In the genomic region with DNA sequence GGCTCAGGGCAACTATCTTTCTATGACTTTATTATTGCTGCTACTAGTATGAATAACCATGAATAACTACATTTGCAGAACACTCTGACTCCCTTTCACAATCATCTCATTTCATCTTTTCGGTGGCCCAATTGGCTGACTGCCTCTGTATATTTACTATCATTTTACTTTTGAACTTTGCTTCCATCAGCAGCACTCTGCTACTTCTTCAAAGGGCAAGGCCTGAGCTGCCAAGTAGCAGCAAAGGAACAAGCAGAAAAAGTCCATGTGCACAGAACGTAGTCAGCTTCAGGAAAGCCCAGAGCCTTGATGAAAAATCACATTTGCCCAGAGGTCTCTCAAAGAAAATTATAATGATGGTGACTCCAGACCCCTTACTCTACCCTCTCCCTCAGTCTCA, we compare ENCODE assay signal across 25 cellular contexts.
"Had no signal": no experiment of that assay in that cellular context is flagged by ENCODE, and none has a peak within 500 bp of the region (broad histone marks: within the 10 kb centered on the region; RNA-seq: fewer than 3 reads in every experiment).

No MANE protein-coding gene starts in this region.

- H3K4me3 ChIP-seq: dorsolateral prefrontal cortex, left ventricle myocardium inferior, lung, ovary, psoas muscle, skin epidermis, spleen, thoracic aorta, tibial nerve, upper lobe of left lung had no signal

- H3K27me3 ChIP-seq: dorsolateral prefrontal cortex, ovary, spleen, tibial nerve, upper lobe of left lung had no signal

- DNase-seq: cortex of kidney; dorsolateral prefrontal cortex; effector CD4-positive, alpha-beta T cell; foreskin melanocyte; hypothalamus; immature natural killer cell; left cardiac atrium; left ventricle myocardium inferior; natural killer cell; occipital lobe; ovary; posterior cingulate gyrus; psoas muscle; right cardiac atrium; spleen; stimulated activated CD4-positive, alpha-beta T cell treated with anti-CD3 and anti-CD28 coated beads, Interleukin-4, amount 100 ng/mL, for 4 hours; stimulated activated naive CD8-positive, alpha-beta T cell treated with anti-CD3 and anti-CD28 coated beads, Interleukin-15, Interleukin-2, amounts not matched to agents 100 U/mL and 50 U/mL, for 24 hours; upper lobe of left lung had no signal

- ATAC-seq: esophagus mucosa; natural killer cell; psoas muscle; right cardiac atrium; stimulated activated memory B cell treated with anti-CD40 and anti-IgM and Interleukin-4, amounts not matched to agents 10 μg/mL and 1 μg/mL and 100 μg/mL, for 72 hours; stimulated activated naive CD8-positive, alpha-beta T cell treated with anti-CD3 and anti-CD28 coated beads, Interleukin-15, Interleukin-2, amounts not matched to agents 100 U/mL and 50 U/mL, for 24 hours had no signal

- H3K27ac ChIP-seq: dorsolateral prefrontal cortex, epithelial cell of prostate, left ventricle myocardium inferior, ovary, psoas muscle, skin epidermis, spleen, thoracic aorta, tibial nerve, upper lobe of left lung had no signal

- H3K36me3 ChIP-seq: left ventricle myocardium inferior, ovary, spleen, thoracic aorta, tibial nerve, upper lobe of left lung had no signal

- H3K9me3 ChIP-seq: left ventricle myocardium inferior, ovary, psoas muscle, spleen, thoracic aorta, tibial nerve, upper lobe of left lung had no signal

- H3K4me1 ChIP-seq: left ventricle myocardium inferior, psoas muscle, spleen, tibial nerve, upper lobe of left lung had no signal
